ENCODE assay signal across 29 cellular contexts in genomic region chr3:16222547-16222946, GRCh38. TPM values are rescaled to one million over a fixed set of nuclear protein-coding genes. Genes with fewer than 3 reads are reported as not detected.
DNase-seq lines count a peak whose midpoint lies in the region; ATAC-seq, FAIRE-seq and TF ChIP-seq lines count a peak whose summit lies in the region.
"Had no signal": no experiment of that assay in that cellular context is flagged by ENCODE, and none has a peak within 500 bp of the region (broad histone marks: within the 10 kb centered on the region; RNA-seq: fewer than 3 reads in every experiment).

No MANE protein-coding gene starts in this region.

- H3K36me3 ChIP-seq in HepG2 (replicated peaks in 1 of 2; ENCODE audit: control insufficient read depth in 1 of 2, insufficient read depth in 2 of 2, low read length in 2 of 2) (no peaks in the 10 kb centered on the region), right lobe of liver (peaks cover 0 to 2% (median 0%) of the 10 kb centered on the region in 4 donors), Loucy (ENCODE audit: insufficient read depth, low read length) (no peaks in the 10 kb centered on the region)
- H3K36me3 ChIP-seq: BE2C, BLaER1 had no signal

- H3K4me2 ChIP-seq in HepG2 (ENCODE audit: low read depth, low read length) (no peak overlapping the region), Loucy (ENCODE audit: low read depth, low read length, poor library complexity, severe bottlenecking) (no peak overlapping the region)

- TF ChIP-seq EP300 in HepG2 (IDR thresholded peaks at IDR 0.05; ENCODE audit: low read depth in 2 of 2, low read length in 2 of 2), result no peak
- TF ChIP-seq EP300 in HepG2 (CRISPR knock-in tag; IDR thresholded peaks at IDR 0.05; ENCODE audit: borderline replicate concordance), result no peak

- ATAC-seq in HepG2, result peak; percentile 23; the same call in 1 of the 3 replicates
- ATAC-seq in right lobe of liver, result no peak
- peak; percentile 38 for ATAC-seq in foreskin keratinocyte
- no peak for ATAC-seq in HG03571 (IDR thresholded peaks at IDR 0.05; ENCODE audit: unreplicated experiment)
- ATAC-seq: GM12878 had no signal

- H3K27me3 ChIP-seq in HepG2 (ENCODE audit: control insufficient read depth in 1 of 2, insufficient read depth in 2 of 2, low read length in 2 of 2), result peaks cover 1 to 11% of the 10 kb centered on the region in 2 experiments; a peak in 2 of 5 replicates
- H3K27me3 ChIP-seq in right lobe of liver, result no peaks in the 10 kb centered on the region
- H3K27me3 ChIP-seq in Loucy (ENCODE audit: insufficient read depth, low read length, poor library complexity, severe bottlenecking), result no peaks in the 10 kb centered on the region
- peaks cover 12% of the 10 kb centered on the region for H3K27me3 ChIP-seq in foreskin keratinocyte
- H3K27me3 ChIP-seq: BE2C, BLaER1 had no signal

- H3K79me2 ChIP-seq in HepG2 (ENCODE audit: insufficient read depth, low read length), result no peaks in the 10 kb centered on the region
- H3K79me2 ChIP-seq in Loucy (ENCODE audit: insufficient read depth, low read length), result no peaks in the 10 kb centered on the region

- 0% methylated on average over 1 of the region's 2 CpGs for WGBS in HepG2 (ENCODE audit: low lambda C conversion rate)
- 100% methylated on average over 1 of the region's 2 CpGs for WGBS in right lobe of liver (ENCODE audit: insufficient coverage, low coverage, low lambda C conversion rate, missing lambda C conversion rate)

- H3K9ac ChIP-seq in HepG2 (ENCODE audit: insufficient read depth, low read depth, low read length) (no peak overlapping the region), Loucy (ENCODE audit: low read depth, low read length, poor library complexity, severe bottlenecking) (no peak overlapping the region)
- H3K9ac ChIP-seq: BLaER1 had no signal

- no peaks in the 10 kb centered on the region for H3F3A ChIP-seq in Loucy (ENCODE audit: low read depth)

- no TSS peak for BruUV-seq in HepG2 (replicated peaks; lab: Mats Ljungman, UMichigan)

- in situ Hi-C loops in HepG2 (cut with HindIII; ENCODE audit: extremely low pct_ligation_motif_present, low pct_unique_long_range_greater_than_20kb), result no loop called here

- TF ChIP-seq RAD21 in HepG2 (CRISPR knock-in tag; IDR thresholded peaks at IDR 0.05), result no peak

- H4K20me1 ChIP-seq in HepG2 (ENCODE audit: insufficient read depth, low read length) (no peaks in the 10 kb centered on the region), Loucy (ENCODE audit: insufficient read depth, low read length, poor library complexity, severe bottlenecking) (no peaks in the 10 kb centered on the region)
- H4K20me1 ChIP-seq: BLaER1 had no signal

- H3K4me1 ChIP-seq in HepG2 (ENCODE audit: insufficient read depth, low read length), result no peaks in the 10 kb centered on the region
- no peaks in the 10 kb centered on the region for H3K4me1 ChIP-seq in right lobe of liver
- H3K4me1 ChIP-seq in Loucy (ENCODE audit: insufficient read depth, low read length, poor library complexity, severe bottlenecking), result no peaks in the 10 kb centered on the region
- H3K4me1 ChIP-seq in foreskin keratinocyte, result no peaks in the 10 kb centered on the region
- H3K4me1 ChIP-seq: BE2C had no signal

- POLR2A ChIA-PET in HepG2 (lab: Yijun Ruan, JAX), result no interaction called here

- no peak overlapping the region for H2AFZ ChIP-seq in HepG2 (ENCODE audit: low read length)
- 0 out of 2 replicates have a peak overlapping the region, but pooled peaks have one; percentile 43 for H2AFZ ChIP-seq in Loucy (ENCODE audit: low read length)

- TF ChIP-seq CTCF in HepG2 (CRISPR knock-in tag; IDR thresholded peaks at IDR 0.05) (no peak), right lobe of liver (IDR thresholded peaks at IDR 0.05) (no peak), Loucy (conservative IDR thresholded peaks at IDR 0.05; ENCODE audit: low read length) (no peak), foreskin keratinocyte (conservative IDR thresholded peaks at IDR 0.05) (no peak)

- CTCF ChIA-PET in HepG2 (lab: Yijun Ruan, JAX; ENCODE audit: low intra/inter-chr PET ratio, low total read pairs), result no interaction called here

- DNase-seq in HepG2 (ENCODE audit: low spot score) (no peak), right lobe of liver (no peak), foreskin keratinocyte (no peak), hepatic stellate cell (ENCODE audit: low spot score) (no peak)
- no peak for DNase-seq in activated CD8-positive, alpha-beta memory T cell treated with anti-CD3 and anti-CD28 coated beads, Interleukin-2, amount 50 U/mL, for 48 hours
- DNase-seq: 8988T; ACHN; BE2C; CD4-positive, alpha-beta memory T cell; CD4-positive, CD25-positive, alpha-beta regulatory T cell; CD8-positive, alpha-beta memory T cell; COR-L47; DMS 273 treated with DMSO at 0.1 percent for 48 hours; DMS153; DMS53; DMS79; DND-41; EL; GDM1 had no signal

- no peak overlapping the region for H3K4me3 ChIP-seq in HepG2 (replicated peaks in 1 of 3; ENCODE audit: insufficient read depth in 1 of 3, low read depth in 2 of 3, low read length in 3 of 3)
- no peak overlapping the region for H3K4me3 ChIP-seq in right lobe of liver
- no peak overlapping the region for H3K4me3 ChIP-seq in Loucy (ENCODE audit: low read length, poor library complexity, severe bottlenecking)
- H3K4me3 ChIP-seq: BLaER1, GM12878 had no signal

- H3K9me3 ChIP-seq in HepG2 (ENCODE audit: low read length) (no peaks in the 10 kb centered on the region), right lobe of liver (no peaks in the 10 kb centered on the region), Loucy (ENCODE audit: insufficient read depth, low read depth, low read length) (no peaks in the 10 kb centered on the region)
- H3K9me3 ChIP-seq: BE2C had no signal

- FAIRE-seq in HepG2 (lab: Jason Lieb, UNC), result no peak
- FAIRE-seq: A204.1, GM12878, GM12892, GM18507 had no signal

- H3K27ac ChIP-seq in HepG2 (ENCODE audit: extremely low read length, insufficient read depth, low read length) (no peak overlapping the region), right lobe of liver (no peak overlapping the region), foreskin keratinocyte (no peak overlapping the region)
- H3K27ac ChIP-seq: BLaER1 had no signal

- intact Hi-C loops in HepG2 (cut with micrococcal nuclease; ENCODE audit: unreplicated experiment) (no loop called here), right lobe of liver (cut with DNase I) (no loop called here)

- H3K9me2 ChIP-seq in Loucy (replicated peaks; ENCODE audit: low read depth, low read length), result no peaks in the 10 kb centered on the region

- TF ChIP-seq POLR2A in HepG2 (IDR thresholded peaks at IDR 0.05; ENCODE audit: insufficient read depth in 1 of 2, low read depth in 2 of 2, low read length in 2 of 2) (no peak), right lobe of liver (IDR thresholded peaks at IDR 0.05) (no peak)

RNA-seq across cellular contexts. Expression of gene DPH3, which starts 42.2 kb away (rescaled TPM):
- 21.6 and 40.0 TPM in 2 replicates for total RNA-seq in HepG2 (2016; rRNA removed; fragmentation: Illumina TruSeq; extraction: Trizol)
- total RNA-seq in HepG2 (2016; cell fraction: cytosol; rRNA removed; fragmentation: Illumina TruSeq; extraction: Trizol; ENCODE audit: low read depth), result 14.7 and 18.5 TPM in 2 replicates
- 21.8 and 34.1 TPM in 2 replicates for total RNA-seq in HepG2 (2016; cell fraction: insoluble cytoplasmic fraction; rRNA removed; fragmentation: Illumina TruSeq; extraction: Trizol)
- total RNA-seq in HepG2 (2016; cell fraction: membrane; rRNA removed; fragmentation: Illumina TruSeq; extraction: Trizol), result 37.4 and 40.6 TPM in 2 replicates
- 10.6 and 11.0 TPM in 2 replicates for total RNA-seq in HepG2 (2016; cell fraction: nucleus; rRNA removed; fragmentation: Illumina TruSeq; extraction: Trizol)
- 15.6 and 18.3 TPM in 2 replicates for polyA plus RNA-seq in HepG2 (2011; rRNA removed)
- 6.7 and 10.0 TPM in 2 replicates for polyA plus RNA-seq in HepG2 (2011; cell fraction: cytosol; rRNA removed)
- 2.0 and 3.6 TPM in 2 replicates for polyA plus RNA-seq in HepG2 (2011; cell fraction: nucleus; rRNA removed)
- polyA plus RNA-seq in HepG2 (2012), result 23.4 and 26.6 TPM in 2 replicates
- 53.4 and 78.8 TPM in 2 replicates for polyA plus RNA-seq in HepG2 (2016; cell fraction: cytosol; fragmentation: Illumina TruSeq; extraction: Trizol; ENCODE audit: low read depth)
- polyA plus RNA-seq in HepG2 (2016; cell fraction: insoluble cytoplasmic fraction; fragmentation: Illumina TruSeq; extraction: Trizol; ENCODE audit: low read depth), result 73.2 and 81.4 TPM in 2 replicates
- polyA plus RNA-seq in HepG2 (2016; cell fraction: membrane; fragmentation: Illumina TruSeq; extraction: Trizol; ENCODE audit: low read depth), result 73.1 and 94.3 TPM in 2 replicates
- polyA plus RNA-seq in HepG2 (2016; cell fraction: nucleus; fragmentation: Illumina TruSeq; extraction: Trizol; ENCODE audit: insufficient read depth, low read depth), result 30.4 and 35.4 TPM in 2 replicates
- 5.6 and 6.9 TPM in 2 replicates for polyA minus RNA-seq in HepG2 (2011; rRNA and poly(A)+ RNA removed; ENCODE audit: low replicate concordance)
- 6.9 and 8.9 TPM in 2 replicates for polyA minus RNA-seq in HepG2 (2011; cell fraction: cytosol; rRNA and poly(A)+ RNA removed)
- polyA minus RNA-seq in HepG2 (2011; cell fraction: nucleus; rRNA and poly(A)+ RNA removed), result 6.0 and 7.2 TPM in 2 replicates
- total RNA-seq in right lobe of liver, result 10 to 100 TPM in 5 of 6 experiments, 1 to 10 TPM in 1; 9.7 to 15.0 (median 12.9) TPM
- 18.5 and 20.4 TPM in 2 replicates for total RNA-seq in foreskin keratinocyte
- polyA plus RNA-seq in foreskin keratinocyte, result 30.6 and 31.0 TPM in 2 replicates

RNA-seq across cellular contexts. Expression of gene OXNAD1, which starts 42.5 kb away (rescaled TPM):
- 18.8 and 25.2 TPM in 2 replicates for total RNA-seq in HepG2 (2016; rRNA removed; fragmentation: Illumina TruSeq; extraction: Trizol)
- total RNA-seq in HepG2 (2016; cell fraction: cytosol; rRNA removed; fragmentation: Illumina TruSeq; extraction: Trizol; ENCODE audit: low read depth), result 25.2 and 28.2 TPM in 2 replicates
- total RNA-seq in HepG2 (2016; cell fraction: insoluble cytoplasmic fraction; rRNA removed; fragmentation: Illumina TruSeq; extraction: Trizol), result 19.7 and 23.1 TPM in 2 replicates
- 13.5 and 18.2 TPM in 2 replicates for total RNA-seq in HepG2 (2016; cell fraction: membrane; rRNA removed; fragmentation: Illumina TruSeq; extraction: Trizol)
- 38.3 and 44.7 TPM in 2 replicates for total RNA-seq in HepG2 (2016; cell fraction: nucleus; rRNA removed; fragmentation: Illumina TruSeq; extraction: Trizol)
- 8.8 and 9.9 TPM in 2 replicates for polyA plus RNA-seq in HepG2 (2011; rRNA removed)
- 6.6 and 8.2 TPM in 2 replicates for polyA plus RNA-seq in HepG2 (2011; cell fraction: cytosol; rRNA removed)
- polyA plus RNA-seq in HepG2 (2011; cell fraction: nucleus; rRNA removed), result 10.2 and 12.1 TPM in 2 replicates
- 7.0 and 7.7 TPM in 2 replicates for polyA plus RNA-seq in HepG2 (2012)
- 1.7 and 3.2 TPM in 2 replicates for polyA plus RNA-seq in HepG2 (2016; cell fraction: cytosol; fragmentation: Illumina TruSeq; extraction: Trizol; ENCODE audit: low read depth)
- polyA plus RNA-seq in HepG2 (2016; cell fraction: insoluble cytoplasmic fraction; fragmentation: Illumina TruSeq; extraction: Trizol; ENCODE audit: low read depth), result 19.0 and 22.1 TPM in 2 replicates
- 4.3 and 6.7 TPM in 2 replicates for polyA plus RNA-seq in HepG2 (2016; cell fraction: membrane; fragmentation: Illumina TruSeq; extraction: Trizol; ENCODE audit: low read depth)
- polyA plus RNA-seq in HepG2 (2016; cell fraction: nucleus; fragmentation: Illumina TruSeq; extraction: Trizol; ENCODE audit: insufficient read depth, low read depth), result 12.2 and 14.2 TPM in 2 replicates
- polyA minus RNA-seq in HepG2 (2011; rRNA and poly(A)+ RNA removed; ENCODE audit: low replicate concordance), result 24.6 and 49.5 TPM in 2 replicates
- 5.4 and 6.4 TPM in 2 replicates for polyA minus RNA-seq in HepG2 (2011; cell fraction: cytosol; rRNA and poly(A)+ RNA removed)
- polyA minus RNA-seq in HepG2 (2011; cell fraction: nucleus; rRNA and poly(A)+ RNA removed), result 64.5 and 66.2 TPM in 2 replicates
- 10 to 100 TPM in 5 of 6 experiments, 1 to 10 TPM in 1; 8.1 to 27.2 (median 16.2) TPM for total RNA-seq in right lobe of liver
- total RNA-seq in foreskin keratinocyte, result 13.3 and 14.9 TPM in 2 replicates
- polyA plus RNA-seq in foreskin keratinocyte, result 7.9 and 10.2 TPM in 2 replicates

RNA-seq across cellular contexts. Expression of gene GALNT15, which starts 48.1 kb away (rescaled TPM):
- total RNA-seq in HepG2 (2016; rRNA removed; fragmentation: Illumina TruSeq; extraction: Trizol), result 0.02 TPM in 1 of 2 replicates, not detected in the other
- total RNA-seq in HepG2 (2016; cell fraction: cytosol; rRNA removed; fragmentation: Illumina TruSeq; extraction: Trizol; ENCODE audit: low read depth), result not detected in 2 replicates
- total RNA-seq in HepG2 (2016; cell fraction: insoluble cytoplasmic fraction; rRNA removed; fragmentation: Illumina TruSeq; extraction: Trizol), result 0.07 TPM in 1 of 2 replicates, not detected in the other
- 0.17 TPM in 1 of 2 replicates, not detected in the other for total RNA-seq in HepG2 (2016; cell fraction: membrane; rRNA removed; fragmentation: Illumina TruSeq; extraction: Trizol)
- total RNA-seq in HepG2 (2016; cell fraction: nucleus; rRNA removed; fragmentation: Illumina TruSeq; extraction: Trizol), result not detected in 2 replicates
- polyA plus RNA-seq in HepG2 (2011; rRNA removed), result 0.04 and 0.05 TPM in 2 replicates
- 0.05 and 0.13 TPM in 2 replicates for polyA plus RNA-seq in HepG2 (2011; cell fraction: cytosol; rRNA removed)
- 0.05 and 0.16 TPM in 2 replicates for polyA plus RNA-seq in HepG2 (2011; cell fraction: nucleus; rRNA removed)
- 0.17 and 0.23 TPM in 2 replicates for polyA plus RNA-seq in HepG2 (2012)
- not detected in 2 replicates for polyA plus RNA-seq in HepG2 (2016; cell fraction: cytosol; fragmentation: Illumina TruSeq; extraction: Trizol; ENCODE audit: low read depth)
- polyA plus RNA-seq in HepG2 (2016; cell fraction: insoluble cytoplasmic fraction; fragmentation: Illumina TruSeq; extraction: Trizol; ENCODE audit: low read depth), result 0.09 TPM in 1 of 2 replicates, not detected in the other
- not detected in 2 replicates for polyA plus RNA-seq in HepG2 (2016; cell fraction: membrane; fragmentation: Illumina TruSeq; extraction: Trizol; ENCODE audit: low read depth)
- polyA plus RNA-seq in HepG2 (2016; cell fraction: nucleus; fragmentation: Illumina TruSeq; extraction: Trizol; ENCODE audit: insufficient read depth, low read depth), result not detected in 2 replicates
- 0.05 and 0.16 TPM in 2 replicates for polyA minus RNA-seq in HepG2 (2011; rRNA and poly(A)+ RNA removed; ENCODE audit: low replicate concordance)
- polyA minus RNA-seq in HepG2 (2011; cell fraction: cytosol; rRNA and poly(A)+ RNA removed), result not detected in 2 replicates
- polyA minus RNA-seq in HepG2 (2011; cell fraction: nucleus; rRNA and poly(A)+ RNA removed), result 0.26 and 0.62 TPM in 2 replicates
- 1 to 10 TPM; 2.0 to 9.2 (median 4.0) TPM for total RNA-seq in right lobe of liver
- not detected in 2 replicates for total RNA-seq in foreskin keratinocyte
- not detected in 2 replicates for polyA plus RNA-seq in foreskin keratinocyte
- total RNA-seq: A673; CD4-positive, alpha-beta memory T cell; CD4-positive, CD25-positive, alpha-beta regulatory T cell; CD8-positive, alpha-beta memory T cell; G401 had no signal
- polyA plus RNA-seq: CD14-positive monocyte; CD4-positive, alpha-beta memory T cell; CD4-positive, CD25-positive, alpha-beta regulatory T cell; CD8-positive, alpha-beta memory T cell had no signal

Comparison
In these comparisons a context has a peak if more than half of its experiments do, and no peak if none do; other contexts are left out.
1. ATAC-seq: peak in HepG2 (single experiment) and foreskin keratinocyte (single experiment); none in right lobe of liver (0 of 4) and HG03571 (single experiment).